ENCODE assay signal across 16 cellular contexts in genomic region chr4:64230709-64231310, GRCh38.
DNase-seq lines count a peak whose midpoint lies in the region; ATAC-seq and TF ChIP-seq lines count a peak whose summit lies in the region.
"Had no signal": no experiment of that assay in that cellular context is flagged by ENCODE, and none has a peak within 500 bp of the region (broad histone marks: within the 10 kb centered on the region; RNA-seq: fewer than 3 reads in every experiment).

No MANE protein-coding gene starts in this region.

- H3K36me3 Mint-ChIP-seq in Caco-2 (ENCODE audit: insufficient read depth, unreplicated experiment), result no peaks in the 10 kb centered on the region
- H3K36me3 Mint-ChIP-seq: IgD-negative memory B cell had no signal

- H3K4me1 ChIP-seq in cardiac muscle cell (ENCODE audit: low read depth), result no peaks in the 10 kb centered on the region
- no peaks in the 10 kb centered on the region for H3K4me1 ChIP-seq in PC-3 (ENCODE audit: insufficient read depth, low read length)
- no peaks in the 10 kb centered on the region for H3K4me1 ChIP-seq in fibroblast of lung (ENCODE audit: control insufficient read depth, extremely low read depth, insufficient read depth, low read length)
- H3K4me1 ChIP-seq in Caco-2, result no peaks in the 10 kb centered on the region
- H3K4me1 ChIP-seq in prostate gland (replicated peaks), result no peaks in the 10 kb centered on the region
- no peaks in the 10 kb centered on the region for H3K4me1 ChIP-seq in uterus
- H3K4me1 ChIP-seq: vagina had no signal

- no peak overlapping the region for H3K4me3 Mint-ChIP-seq in Caco-2 (ENCODE audit: unreplicated experiment)
- H3K4me3 Mint-ChIP-seq: activated T-cell treated with anti-CD3 and anti-CD28 coated beads, Interleukin-2, amount 50 U/mL, for 4 hours; IgD-negative memory B cell had no signal

- H3K4me3 ChIP-seq in cardiac muscle cell (no peak overlapping the region), PC-3 (ENCODE audit: low read length) (no peak overlapping the region), fibroblast of lung (replicated peaks in 1 of 4; ENCODE audit: control extremely low read depth in 1 of 4, insufficient read depth in 1 of 4, low read depth in 3 of 4, low read length in 4 of 4) (no peak overlapping the region), Caco-2 (ENCODE audit: low read depth, low read length) (no peak overlapping the region), prostate gland (no peak overlapping the region), uterus (no peak overlapping the region)
- H3K4me3 ChIP-seq: vagina had no signal

- H3K9me2 ChIP-seq in PC-3 (replicated peaks; ENCODE audit: low read length), result no peaks in the 10 kb centered on the region

- POLR2A ChIA-PET in PC-3 (lab: Charles Lee; ENCODE audit: unreplicated experiment), result no interaction called here
- POLR2A ChIA-PET in Caco-2 (lab: Charles Lee), result no interaction called here

- CTCF ChIA-PET in PC-3 (lab: Charles Lee) (no interaction called here), Caco-2 (lab: Charles Lee) (no interaction called here)

- TF ChIP-seq CTCF in cardiac muscle cell (IDR thresholded peaks at IDR 0.05; ENCODE audit: low read depth, low read length), result no peak
- TF ChIP-seq CTCF in PC-3 (conservative IDR thresholded peaks at IDR 0.05; ENCODE audit: low read depth, low read length), result no peak
- no peak for TF ChIP-seq CTCF in fibroblast of lung (conservative IDR thresholded peaks at IDR 0.05 in 1 of 2, IDR thresholded peaks at IDR 0.05 in 1 of 2; ENCODE audit: low read depth in 1 of 2, low read length in 2 of 2)
- no peak for TF ChIP-seq CTCF in Caco-2 (IDR thresholded peaks at IDR 0.05; ENCODE audit: insufficient read depth in 1 of 2, low read depth in 1 of 2, low read length in 1 of 2, severe bottlenecking in 1 of 2, unreplicated experiment in 1 of 2)
- no peak for TF ChIP-seq CTCF in prostate gland (IDR thresholded peaks at IDR 0.05)
- TF ChIP-seq CTCF in uterus (IDR thresholded peaks at IDR 0.05), result no peak

- no peaks in the 10 kb centered on the region for H3F3A ChIP-seq in PC-3 (ENCODE audit: low read length, unreplicated experiment)

- WGBS in prostate gland, result 81% methylated on average over 3 of the region's 3 CpGs

- H3K9me3 Mint-ChIP-seq in Caco-2 (ENCODE audit: unreplicated experiment), result peaks cover 25% of the 10 kb centered on the region

- H3K27me3 ChIP-seq in cardiac muscle cell (no peaks in the 10 kb centered on the region), PC-3 (ENCODE audit: low read length) (no peaks in the 10 kb centered on the region), fibroblast of lung (ENCODE audit: control insufficient read depth, insufficient read depth, low read length) (no peaks in the 10 kb centered on the region), Caco-2 (replicated peaks; ENCODE audit: control insufficient read depth, insufficient read depth, low read length) (no peaks in the 10 kb centered on the region), prostate gland (replicated peaks; ENCODE audit: insufficient read depth) (no peaks in the 10 kb centered on the region), uterus (no peaks in the 10 kb centered on the region)
- H3K27me3 ChIP-seq: vagina had no signal

- no peaks in the 10 kb centered on the region for H4K20me1 ChIP-seq in PC-3 (ENCODE audit: low read length)
- no peaks in the 10 kb centered on the region for H4K20me1 ChIP-seq in fibroblast of lung (ENCODE audit: control insufficient read depth, extremely low read depth, insufficient read depth, low read length)

- ATAC-seq in PC-3, result no peak
- ATAC-seq: activated T-cell treated with anti-CD3 and anti-CD28 coated beads, Interleukin-2, amount 50 U/mL, for 4 hours; left cardiac atrium had no signal

- no peaks in the 10 kb centered on the region for H3K27me3 Mint-ChIP-seq in Caco-2 (ENCODE audit: insufficient read depth, unreplicated experiment)
- H3K27me3 Mint-ChIP-seq: IgD-negative memory B cell, naive B cell had no signal

- peaks cover 10% of the 10 kb centered on the region for H3K9me3 ChIP-seq in cardiac muscle cell (ENCODE audit: low read depth)
- H3K9me3 ChIP-seq in PC-3 (ENCODE audit: low read length), result peaks cover 49% of the 10 kb centered on the region
- H3K9me3 ChIP-seq in fibroblast of lung (ENCODE audit: control insufficient read depth, insufficient read depth, low read depth, low read length), result no peaks in the 10 kb centered on the region
- H3K9me3 ChIP-seq in Caco-2, result no peaks in the 10 kb centered on the region; the same call in 1 of the 2 replicates
- H3K9me3 ChIP-seq in prostate gland, result no peaks in the 10 kb centered on the region
- H3K9me3 ChIP-seq in uterus, result peaks cover 0 to 12% of the 10 kb centered on the region in 2 donors

- TF ChIP-seq POLR2A in prostate gland (IDR thresholded peaks at IDR 0.05) (no peak), uterus (IDR thresholded peaks at IDR 0.05) (no peak)

- H3K4me1 Mint-ChIP-seq in Caco-2 (ENCODE audit: low read depth, unreplicated experiment), result no peaks in the 10 kb centered on the region
- H3K4me1 Mint-ChIP-seq: IgD-negative memory B cell, naive B cell had no signal

- no peaks in the 10 kb centered on the region for H3K36me3 ChIP-seq in cardiac muscle cell
- H3K36me3 ChIP-seq in PC-3 (ENCODE audit: low read depth, low read length), result no peaks in the 10 kb centered on the region; the same call in 1 of the 2 replicates
- H3K36me3 ChIP-seq in fibroblast of lung (ENCODE audit: control insufficient read depth, insufficient read depth, low read length), result no peaks in the 10 kb centered on the region
- H3K36me3 ChIP-seq in Caco-2 (ENCODE audit: control insufficient read depth, insufficient read depth, low read length), result no peaks in the 10 kb centered on the region
- no peaks in the 10 kb centered on the region for H3K36me3 ChIP-seq in prostate gland
- H3K36me3 ChIP-seq in uterus, result no peaks in the 10 kb centered on the region
- H3K36me3 ChIP-seq: vagina had no signal

- H3K79me2 ChIP-seq in PC-3 (ENCODE audit: low read length) (no peaks in the 10 kb centered on the region), fibroblast of lung (ENCODE audit: control insufficient read depth, insufficient read depth, low read length) (no peaks in the 10 kb centered on the region)

- H3K9ac ChIP-seq in PC-3 (ENCODE audit: low read length), result no peak overlapping the region
- H3K9ac ChIP-seq in fibroblast of lung (ENCODE audit: insufficient read depth, low read length), result no peak overlapping the region

- DNase-seq in cardiac muscle cell (ENCODE audit: low read depth in 1 of 2, low spot score in 1 of 2), result peak; percentile 10 to 28
- no peak for DNase-seq in cardiac septum (ENCODE audit: low spot score)
- peak; percentile 15 for DNase-seq in PC-3
- peak; percentile 12 to 27 for DNase-seq in fibroblast of lung (ENCODE audit: low read depth in 2 of 2)
- no peak for DNase-seq in Caco-2
- DNase-seq in stimulated activated CD4-positive, alpha-beta T cell treated with anti-CD3 and anti-CD28 coated beads, Interleukin-4, amount 100 ng/mL, for 24 hours, result no peak
- DNase-seq in prostate gland (ENCODE audit: low spot score), result no peak
- no peak for DNase-seq in uterus
- DNase-seq: activated T-cell treated with anti-CD3 and anti-CD28 coated beads, Interleukin-2, amount 50 U/mL, for 4 hours; amniotic stem cell; left cardiac atrium; naive B cell; NCI-H2081; T-helper 1 cell had no signal

- H2AFZ ChIP-seq in PC-3 (ENCODE audit: low read length), result no peak overlapping the region
- H2AFZ ChIP-seq in fibroblast of lung (ENCODE audit: low read length), result no peak overlapping the region

- no peak overlapping the region for H3K27ac ChIP-seq in cardiac muscle cell
- no peak overlapping the region for H3K27ac ChIP-seq in PC-3 (ENCODE audit: low read length)
- no peak overlapping the region for H3K27ac ChIP-seq in fibroblast of lung (ENCODE audit: insufficient read depth, low read length)
- H3K27ac ChIP-seq in prostate gland, result no peak overlapping the region
- H3K27ac ChIP-seq in uterus, result no peak overlapping the region
- H3K27ac ChIP-seq: vagina had no signal

- H3K27ac Mint-ChIP-seq in Caco-2 (ENCODE audit: unreplicated experiment), result no peak overlapping the region
- H3K27ac Mint-ChIP-seq: IgD-negative memory B cell had no signal

- H3K4me2 ChIP-seq in PC-3 (ENCODE audit: low read length), result no peak overlapping the region
- H3K4me2 ChIP-seq in fibroblast of lung (ENCODE audit: extremely low read depth, insufficient read depth, low read length), result no peak overlapping the region

- BruUV-seq in PC-3 (replicated peaks; lab: Mats Ljungman, UMichigan), result no TSS peak
- BruUV-seq in Caco-2 (replicated peaks; lab: Mats Ljungman, UMichigan), result no TSS peak

- intact Hi-C loops in cardiac septum (cut with DNase I), result no loop called here
- intact Hi-C loops in PC-3 (cut with micrococcal nuclease), result no loop called here
- intact Hi-C loops in Caco-2 (cut with micrococcal nuclease; ENCODE audit: unreplicated experiment), result no loop called here
- intact Hi-C loops in prostate gland (cut with DNase I), result no loop called here
- intact Hi-C loops in uterus (cut with DNase I; ENCODE audit: low total_unique reads), result no loop called here

Comparison
In these comparisons a context has a peak if more than half of its experiments do, and no peak if none do; other contexts are left out.
1. DNase-seq: peak in cardiac muscle cell (2 of 2), PC-3 (single experiment) and fibroblast of lung (2 of 2); none in cardiac septum (single experiment), Caco-2 (0 of 2), stimulated activated CD4-positive, alpha-beta T cell treated with anti-CD3 and anti-CD28 coated beads, Interleukin-4, amount 100 ng/mL, for 24 hours (single experiment), prostate gland (single experiment) and uterus (0 of 2).